ENCODE assay signal across 17 cellular contexts in genomic region chr11:66887531-66887930, GRCh38.
"Had no signal": no experiment of that assay in that cellular context is flagged by ENCODE, and none has a peak within 500 bp of the region (broad histone marks: within the 10 kb centered on the region; RNA-seq: fewer than 3 reads in every experiment).

No MANE protein-coding gene starts in this region.

- H3K27ac Mint-ChIP-seq: activated naive CD8-positive, alpha-beta T cell treated with anti-CD3 and anti-CD28 coated beads for 36 hours; dendritic cell treated with granulocyte-macrophage colony-stimulating factor and Interleukin-4, amounts not matched to agents 40 ng/mL and 50 ng/mL, for 4 days; naive B cell had no signal

- ATAC-seq: stimulated activated naive CD8-positive, alpha-beta T cell treated with anti-CD3 and anti-CD28 coated beads, Interleukin-15, Interleukin-2, amounts not matched to agents 100 U/mL and 50 U/mL, for 24 hours had no signal

- H3K27me3 ChIP-seq: foreskin keratinocyte, thyroid gland, upper lobe of right lung had no signal

- H3K4me1 ChIP-seq: upper lobe of right lung had no signal

- H3K9me3 Mint-ChIP-seq: dendritic cell treated with granulocyte-macrophage colony-stimulating factor and Interleukin-4, amounts not matched to agents 40 ng/mL and 50 ng/mL, for 4 days; naive B cell; neural crest cell had no signal

- H3K4me3 ChIP-seq: thyroid gland, upper lobe of right lung had no signal

- DNase-seq: activated CD4-positive, alpha-beta T cell treated with anti-CD3 and anti-CD28 coated beads for 1 hour; activated CD4-positive, alpha-beta T cell treated with anti-CD3 and anti-CD28 coated beads, Interleukin-2, amount 50 U/mL, for 4 hours; activated naive CD4-positive, alpha-beta T cell treated with Interleukin-2 at 50 U/mL for 16 hours; activated naive CD8-positive, alpha-beta T cell treated with anti-CD3 and anti-CD28 coated beads for 36 hours; activated T-cell treated with anti-CD3 and anti-CD28 coated beads, Interleukin-2, amount 50 U/mL, for 48 hours; effector CD4-positive, alpha-beta T cell; foreskin keratinocyte; hypothalamus; naive B cell; occipital lobe; stimulated activated CD4-positive, alpha-beta T cell treated with anti-CD3 and anti-CD28 coated beads, Interleukin-4, amount 100 ng/mL, for 4 hours; stimulated activated naive CD8-positive, alpha-beta T cell treated with anti-CD3 and anti-CD28 coated beads, Interleukin-15, Interleukin-2, amounts not matched to agents 100 U/mL and 50 U/mL, for 24 hours; T-helper 1 cell; upper lobe of right lung had no signal

- H3K4me3 Mint-ChIP-seq: activated naive CD8-positive, alpha-beta T cell treated with anti-CD3 and anti-CD28 coated beads for 36 hours; dendritic cell treated with granulocyte-macrophage colony-stimulating factor and Interleukin-4, amounts not matched to agents 40 ng/mL and 50 ng/mL, for 4 days; naive B cell; neural crest cell had no signal

- H3K36me3 Mint-ChIP-seq: naive B cell had no signal

- H3K27me3 Mint-ChIP-seq: activated naive CD8-positive, alpha-beta T cell treated with anti-CD3 and anti-CD28 coated beads for 36 hours had no signal

- H3K27ac ChIP-seq: foreskin keratinocyte, thyroid gland, upper lobe of right lung had no signal

- H3K9me3 ChIP-seq: thyroid gland, upper lobe of right lung had no signal

- H3K36me3 ChIP-seq: thyroid gland, upper lobe of right lung had no signal
